In genomic region chr5:1524481-1524798, GRCh38 we compare ENCODE assay signal across 8 cellular contexts. TPM values are rescaled to one million over a fixed set of nuclear protein-coding genes. Genes with fewer than 3 reads are reported as not detected.
DNase-seq lines count a peak whose midpoint lies in the region; ATAC-seq and TF ChIP-seq lines count a peak whose summit lies in the region.

No MANE protein-coding gene starts in this region.

- peak overlapping the region; percentile 79 for H3K4me2 ChIP-seq in DND-41 (ENCODE audit: insufficient read depth, low read length)
- H3K4me2 ChIP-seq in fibroblast of lung (ENCODE audit: extremely low read depth, insufficient read depth, low read length) = peak overlapping the region; percentile 28
- peak overlapping the region; percentile 70 for H3K4me2 ChIP-seq in parathyroid adenoma (ENCODE audit: low read length)

- H2AFZ ChIP-seq in DND-41 (ENCODE audit: low read depth, low read length) (peak overlapping the region; percentile 88), fibroblast of lung (ENCODE audit: low read length) (peak overlapping the region; percentile 2), parathyroid adenoma (peak overlapping the region; percentile 93)

- TF ChIP-seq CTCF in DND-41 (IDR thresholded peaks at IDR 0.05; ENCODE audit: borderline replicate concordance, extremely low read depth, low read length, poor library complexity, severe bottlenecking) = no peak
- TF ChIP-seq CTCF in fibroblast of lung (conservative IDR thresholded peaks at IDR 0.05 in 1 of 2, IDR thresholded peaks at IDR 0.05 in 1 of 2; ENCODE audit: low read depth in 1 of 2, low read length in 2 of 2) = no peak
- no peak for TF ChIP-seq CTCF in parathyroid adenoma (IDR thresholded peaks at IDR 0.05)

- H4K20me1 ChIP-seq in DND-41 (ENCODE audit: insufficient read depth, low read length) (peaks cover 34% of the 10 kb centered on the region), fibroblast of lung (ENCODE audit: control insufficient read depth, extremely low read depth, insufficient read depth, low read length) (peaks cover 4% of the 10 kb centered on the region)

- peaks cover 23% of the 10 kb centered on the region for H3K36me3 ChIP-seq in DND-41 (ENCODE audit: insufficient read depth, low read length)
- peaks cover 16% of the 10 kb centered on the region for H3K36me3 ChIP-seq in SJSA1
- H3K36me3 ChIP-seq in fibroblast of lung (ENCODE audit: control insufficient read depth, insufficient read depth, low read length) = peaks cover 7% of the 10 kb centered on the region
- no peaks in the 10 kb centered on the region for H3K36me3 ChIP-seq in parathyroid adenoma (ENCODE audit: control insufficient read depth, insufficient read depth, low read length)

- no peaks in the 10 kb centered on the region for H3K27me3 ChIP-seq in DND-41 (ENCODE audit: insufficient read depth, low read length, poor library complexity)
- peaks cover 8% of the 10 kb centered on the region for H3K27me3 ChIP-seq in SJSA1 (replicated peaks)
- H3K27me3 ChIP-seq in fibroblast of lung (ENCODE audit: control insufficient read depth, insufficient read depth, low read length) = no peaks in the 10 kb centered on the region
- H3K27me3 ChIP-seq in parathyroid adenoma (ENCODE audit: control insufficient read depth, insufficient read depth, low read length) = no peaks in the 10 kb centered on the region

- no peak for DNase-seq in DND-41
- no peak for DNase-seq in SJSA1 (ENCODE audit: low read depth in 1 of 2, low spot score in 2 of 2)
- no peak for DNase-seq in fibroblast of lung (ENCODE audit: low read depth in 2 of 2)
- DNase-seq in NCI-H2107 treated with DMSO at 0.1 percent for 48 hours (lab: John Stamatoyannopoulos, UW; ENCODE audit: unreplicated experiment) = no peak
- DNase-seq in CD1c-positive myeloid dendritic cell (ENCODE audit: extremely low spot score) = no peak
- no peak for DNase-seq in NCI-H82 (lab: John Stamatoyannopoulos, UW)
- DNase-seq in AML-193 (lab: John Stamatoyannopoulos, UW) = no peak

- ATAC-seq in DND-41 (ENCODE audit: insufficient read depth, low read depth) = peak; percentile 1; the same call in 1 of the 3 replicates

- H3K79me2 ChIP-seq in DND-41 (ENCODE audit: insufficient read depth, low read length) = peaks cover 41% of the 10 kb centered on the region
- peaks cover 35% of the 10 kb centered on the region for H3K79me2 ChIP-seq in fibroblast of lung (ENCODE audit: control insufficient read depth, insufficient read depth, low read length)
- peaks cover 17% of the 10 kb centered on the region for H3K79me2 ChIP-seq in parathyroid adenoma

- H3K4me1 ChIP-seq in DND-41 (ENCODE audit: insufficient read depth, low read length) (peaks cover 32% of the 10 kb centered on the region), SJSA1 (replicated peaks) (peaks cover 18% of the 10 kb centered on the region), fibroblast of lung (ENCODE audit: control insufficient read depth, extremely low read depth, insufficient read depth, low read length) (peaks cover 10% of the 10 kb centered on the region), parathyroid adenoma (peaks cover 3% of the 10 kb centered on the region)

- H3K9me3 ChIP-seq in DND-41 (ENCODE audit: insufficient read depth, low read length, severe bottlenecking) (no peaks in the 10 kb centered on the region), SJSA1 (replicated peaks) (peaks cover 3% of the 10 kb centered on the region; the same call in 1 of the 2 replicates), fibroblast of lung (ENCODE audit: control insufficient read depth, insufficient read depth, low read depth, low read length) (no peaks in the 10 kb centered on the region), parathyroid adenoma (ENCODE audit: control insufficient read depth, low read length) (no peaks in the 10 kb centered on the region)

- H3K4me3 ChIP-seq in DND-41 (ENCODE audit: low read depth in 1 of 2, low read length in 2 of 2) (peak overlapping the region; percentile 36 to 62; a peak in 3 of 4 replicates), SJSA1 (peak overlapping the region; percentile 97), fibroblast of lung (replicated peaks in 1 of 4; ENCODE audit: control extremely low read depth in 1 of 4, insufficient read depth in 1 of 4, low read depth in 3 of 4, low read length in 4 of 4) (peak overlapping the region in 2 of 4 experiments; percentile 9 to 61), parathyroid adenoma (ENCODE audit: low read depth, low read length) (peak overlapping the region; percentile 57)

- peak overlapping the region; percentile 63 for H3K9ac ChIP-seq in DND-41 (ENCODE audit: low read depth, low read length)
- peak overlapping the region; percentile 82 for H3K9ac ChIP-seq in fibroblast of lung (ENCODE audit: insufficient read depth, low read length)
- H3K9ac ChIP-seq in parathyroid adenoma = peak overlapping the region; percentile 46

- H3K27ac ChIP-seq in DND-41 (ENCODE audit: low read length) = peak overlapping the region; percentile 61
- H3K27ac ChIP-seq in SJSA1 = peak overlapping the region; percentile 59; the same call in 1 of the 2 replicates
- peak overlapping the region; percentile 78 for H3K27ac ChIP-seq in fibroblast of lung (ENCODE audit: insufficient read depth, low read length)
- no peak overlapping the region for H3K27ac ChIP-seq in parathyroid adenoma

RNA-seq across cellular contexts. Expression of gene LPCAT1, which starts 0.7 kb away (rescaled TPM):
- total RNA-seq in SJSA1 (2014; rRNA removed; shearing (Covaris generic)) = 22.5 and 28.2 TPM in 2 replicates
- 62.1 and 65.2 TPM in 2 replicates for total RNA-seq in fibroblast of lung
- polyA plus RNA-seq in fibroblast of lung = 50.8 and 90.7 TPM in 2 replicates
- 31.1 and 50.1 TPM in 2 replicates for polyA plus RNA-seq in fibroblast of lung (2012)
- 15.9 and 36.0 TPM in 2 replicates for polyA minus RNA-seq in fibroblast of lung (ENCODE audit: low replicate concordance)

Comparison
In these comparisons a context has a peak if more than half of its experiments do, and no peak if none do; other contexts are left out.
1. H2AFZ ChIP-seq: peak in every context shown above with its lines; median percentile 93 in parathyroid adenoma; 88 in DND-41; 2 in fibroblast of lung.
2. H3K4me2 ChIP-seq: peak in every context shown above with its lines; median percentile 79 in DND-41; 70 in parathyroid adenoma; 28 in fibroblast of lung.